In genomic region chr16:84138824-84139627, GRCh38 we compare ENCODE assay signal across 8 cellular contexts. TPM values are rescaled to one million over a fixed set of nuclear protein-coding genes. Genes with fewer than 3 reads are reported as not detected.
DNase-seq lines count a peak whose midpoint lies in the region; ATAC-seq and TF ChIP-seq lines count a peak whose summit lies in the region.

No MANE protein-coding gene starts in this region.

- no peak overlapping the region for H2BK5ac ChIP-seq in trophoblast cell (ENCODE audit: low read depth, low read length, poor library complexity)

- no peak overlapping the region for H3K4me3 Mint-ChIP-seq in Caco-2 (ENCODE audit: unreplicated experiment)

- CTCF ChIA-PET in Caco-2 (lab: Charles Lee): interaction anchor here (0.5 to 1.0 kb wide), 2 partner anchors 15 to 28 kb away, joined by 3 to 6 read pairs; no protein-coding TSS in a partner anchor

- H3K4me3 ChIP-seq in Caco-2 (ENCODE audit: low read depth, low read length): no peak overlapping the region
- no peak overlapping the region for H3K4me3 ChIP-seq in trophoblast cell (ENCODE audit: low read depth, low read length)

- H3K9me3 ChIP-seq in Caco-2 (no peaks in the 10 kb centered on the region), trophoblast cell (ENCODE audit: insufficient read depth, low read depth, low read length) (no peaks in the 10 kb centered on the region)

- H3K4ac ChIP-seq in trophoblast cell (ENCODE audit: low read depth, low read length): no peak overlapping the region

- no peak overlapping the region for H4K12ac ChIP-seq in trophoblast cell (ENCODE audit: low read depth, low read length)

- peak overlapping the region; percentile 6 for H3K27ac Mint-ChIP-seq in Caco-2 (ENCODE audit: unreplicated experiment)

- H3K27me3 ChIP-seq in Caco-2 (replicated peaks; ENCODE audit: control insufficient read depth, insufficient read depth, low read length) (no peaks in the 10 kb centered on the region), trophoblast cell (ENCODE audit: insufficient read depth, low read length) (no peaks in the 10 kb centered on the region), foreskin keratinocyte (no peaks in the 10 kb centered on the region)

- H3K9ac ChIP-seq in trophoblast cell (ENCODE audit: low read length): no peak overlapping the region

- H3K27me3 Mint-ChIP-seq in Caco-2 (ENCODE audit: insufficient read depth, unreplicated experiment): no peaks in the 10 kb centered on the region

- H3K4me2 ChIP-seq in trophoblast cell (ENCODE audit: low read length): no peak overlapping the region

- no peak overlapping the region for H4K91ac ChIP-seq in trophoblast cell (ENCODE audit: low read depth, low read length)

- H3K14ac ChIP-seq in trophoblast cell (ENCODE audit: low read length): no peak overlapping the region

- no peak overlapping the region for H4K8ac ChIP-seq in trophoblast cell (ENCODE audit: low read depth, low read length)

- H3K36me3 ChIP-seq in Caco-2 (ENCODE audit: control insufficient read depth, insufficient read depth, low read length) (no peaks in the 10 kb centered on the region), trophoblast cell (ENCODE audit: control insufficient read depth in 1 of 2, insufficient read depth in 2 of 2, low read length in 2 of 2) (no peaks in the 10 kb centered on the region)

- no peak overlapping the region for H3K23ac ChIP-seq in trophoblast cell (ENCODE audit: low read length)

- no peak overlapping the region for H2BK120ac ChIP-seq in trophoblast cell (ENCODE audit: insufficient read depth, low read length, poor library complexity)

- ATAC-seq in GM21515 (IDR thresholded peaks at IDR 0.05; ENCODE audit: unreplicated experiment) (peak; percentile 83), foreskin keratinocyte (no peak)

- H3K4me1 Mint-ChIP-seq in Caco-2 (ENCODE audit: low read depth, unreplicated experiment): peaks cover 21% of the 10 kb centered on the region

- no peaks in the 10 kb centered on the region for H3K4me1 ChIP-seq in Caco-2
- peaks cover 5 to 6% of the 10 kb centered on the region in 2 experiments for H3K4me1 ChIP-seq in trophoblast cell (ENCODE audit: control insufficient read depth in 1 of 2, insufficient read depth in 2 of 2, low read length in 2 of 2)
- peaks cover 2% of the 10 kb centered on the region for H3K4me1 ChIP-seq in foreskin keratinocyte

- no peak overlapping the region for H3K18ac ChIP-seq in trophoblast cell (ENCODE audit: low read length)

- intact Hi-C loops in Caco-2 (cut with micrococcal nuclease; ENCODE audit: unreplicated experiment): no loop called here

- no peaks in the 10 kb centered on the region for H3K79me2 ChIP-seq in trophoblast cell (ENCODE audit: control insufficient read depth, insufficient read depth, low read length, poor library complexity)

- H2AFZ ChIP-seq in trophoblast cell (ENCODE audit: insufficient read depth, low read length, poor library complexity): no peak overlapping the region

- H3K27ac ChIP-seq in trophoblast cell (ENCODE audit: low read depth, low read length) (no peak overlapping the region), foreskin keratinocyte (no peak overlapping the region)

- no peak overlapping the region for H2BK12ac ChIP-seq in trophoblast cell (ENCODE audit: low read length)

- H2AK5ac ChIP-seq in trophoblast cell (ENCODE audit: low read length): no peak overlapping the region

- POLR2A ChIA-PET in Caco-2 (lab: Charles Lee): no interaction called here

- no TSS peak for BruUV-seq in Caco-2 (replicated peaks; lab: Mats Ljungman, UMichigan)

- DNase-seq in Caco-2 (no peak), NCI-H2171 treated with DMSO at 0.1 percent for 48 hours (lab: John Stamatoyannopoulos, UW) (peak; percentile 37), dermis blood vessel endothelial cell (peak; percentile 52), trophoblast cell (no peak), foreskin keratinocyte (no peak), NCI-H2081 treated with DMSO at 0.1 percent for 48 hours (lab: John Stamatoyannopoulos, UW) (no peak)
- peak; percentile 52 for DNase-seq in stimulated activated CD8-positive, alpha-beta memory T cell treated with anti-CD3 and anti-CD28 coated beads, Interleukin-4, amount 100 ng/mL, for 48 hours

- H3K9me3 Mint-ChIP-seq in Caco-2 (ENCODE audit: unreplicated experiment): no peaks in the 10 kb centered on the region

- WGBS in trophoblast cell (ENCODE audit: extremely low coverage, insufficient coverage, insufficient read length): no CpG with 5 or more reads among the region's 14 CpGs

- H3K36me3 Mint-ChIP-seq in Caco-2 (ENCODE audit: insufficient read depth, unreplicated experiment): peaks cover 2% of the 10 kb centered on the region

- TF ChIP-seq CTCF in Caco-2 (IDR thresholded peaks at IDR 0.05; ENCODE audit: insufficient read depth in 1 of 2, low read depth in 1 of 2, low read length in 1 of 2, severe bottlenecking in 1 of 2, unreplicated experiment in 1 of 2): no peak
- no peak for TF ChIP-seq CTCF in foreskin keratinocyte (conservative IDR thresholded peaks at IDR 0.05)

- no peaks in the 10 kb centered on the region for H3K79me1 ChIP-seq in trophoblast cell (ENCODE audit: low read length)

RNA-seq across cellular contexts. Expression of gene HSDL1, which starts 6.0 kb away (rescaled TPM):
- 21.0 and 23.7 TPM in 2 replicates for total RNA-seq in Caco-2 (2022)
- 28.2 and 32.0 TPM in 2 replicates for total RNA-seq in dermis blood vessel endothelial cell
- 17.6 and 19.2 TPM in 2 replicates for polyA plus RNA-seq in trophoblast cell (2013)
- 13.6 and 15.7 TPM in 2 replicates for total RNA-seq in foreskin keratinocyte
- polyA plus RNA-seq in foreskin keratinocyte: 7.8 and 8.1 TPM in 2 replicates

RNA-seq across cellular contexts. Expression of gene DNAAF1, which starts 6.1 kb away (rescaled TPM):
- total RNA-seq in Caco-2 (2022): 0.07 TPM in 1 of 2 replicates, not detected in the other
- under 0.01 TPM in 1 of 2 replicates, not detected in the other for total RNA-seq in dermis blood vessel endothelial cell
- 0.07 and 0.10 TPM in 2 replicates for polyA plus RNA-seq in trophoblast cell (2013)
- not detected in 2 replicates for total RNA-seq in foreskin keratinocyte
- not detected in 2 replicates for polyA plus RNA-seq in foreskin keratinocyte

RNA-seq across cellular contexts. Expression of gene MBTPS1, which starts 22.3 kb away (rescaled TPM):
- total RNA-seq in Caco-2 (2022) (93.2 and 96.4 TPM in 2 replicates), dermis blood vessel endothelial cell (120 and 138 TPM in 2 replicates), foreskin keratinocyte (54.8 and 56.4 TPM in 2 replicates)
- 57.3 and 58.4 TPM in 2 replicates for polyA plus RNA-seq in trophoblast cell (2013)
- polyA plus RNA-seq in foreskin keratinocyte: 32.1 and 36.1 TPM in 2 replicates

RNA-seq across cellular contexts. Expression of gene TAF1C, which starts 47.8 kb away (rescaled TPM):
- 69.9 and 79.7 TPM in 2 replicates for total RNA-seq in Caco-2 (2022)
- total RNA-seq in dermis blood vessel endothelial cell: 16.8 and 24.2 TPM in 2 replicates
- polyA plus RNA-seq in trophoblast cell (2013): 34.5 and 38.5 TPM in 2 replicates
- 19.7 and 20.7 TPM in 2 replicates for total RNA-seq in foreskin keratinocyte
- polyA plus RNA-seq in foreskin keratinocyte: 13.0 and 14.2 TPM in 2 replicates

RNA-seq across cellular contexts. Expression of gene ADAD2, which starts 51.9 kb away (rescaled TPM):
- total RNA-seq in Caco-2 (2022) (not detected in 2 replicates), dermis blood vessel endothelial cell (not detected in 2 replicates), foreskin keratinocyte (not detected in 2 replicates)
- not detected in 2 replicates for polyA plus RNA-seq in trophoblast cell (2013)
- not detected in 2 replicates for polyA plus RNA-seq in foreskin keratinocyte

Comparison
In these comparisons a context has a peak if more than half of its experiments do, and no peak if none do; other contexts are left out.
1. DNase-seq: peak in NCI-H2171 treated with DMSO at 0.1 percent for 48 hours (single experiment), dermis blood vessel endothelial cell (single experiment) and stimulated activated CD8-positive, alpha-beta memory T cell treated with anti-CD3 and anti-CD28 coated beads, Interleukin-4, amount 100 ng/mL, for 48 hours (single experiment); none in Caco-2 (0 of 2), trophoblast cell (0 of 2), foreskin keratinocyte (0 of 2) and NCI-H2081 treated with DMSO at 0.1 percent for 48 hours (single experiment).